8 cellular contexts compared by ENCODE assay signal in genomic region chr1:46197551-46198025, GRCh38. TPM values are rescaled to one million over a fixed set of nuclear protein-coding genes. Genes with fewer than 3 reads are reported as not detected.
A peak's percentile ranks its signal among the peaks of the same experiment; 100 is the strongest.
DNase-seq lines count a peak whose midpoint lies in the region; ATAC-seq and TF ChIP-seq lines count a peak whose summit lies in the region.

No MANE protein-coding gene starts in this region.

- H2BK5ac ChIP-seq in IMR-90 (ENCODE audit: low read depth, low read length, poor library complexity, severe bottlenecking), result peak overlapping the region; percentile 47

- H4K91ac ChIP-seq in IMR-90 (ENCODE audit: insufficient read depth, low read depth, low read length), result peak overlapping the region; percentile 98

- H3K79me1 ChIP-seq in IMR-90 (ENCODE audit: low read depth in 1 of 2, low read length in 2 of 2), result peaks cover 14 to 45% of the 10 kb centered on the region in 2 experiments

- no peaks in the 10 kb centered on the region for H3K9me3 ChIP-seq in BLaER1
- H3K9me3 ChIP-seq in IMR-90 (ENCODE audit: control insufficient read depth, insufficient read depth, low read length), result no peaks in the 10 kb centered on the region

- peak overlapping the region; percentile 98 for H2AFZ ChIP-seq in IMR-90 (replicated peaks; ENCODE audit: low read length, poor library complexity)

- peak overlapping the region; percentile 87 for H2AK5ac ChIP-seq in IMR-90 (ENCODE audit: low read depth, low read length)

- no peaks in the 10 kb centered on the region for H3K27me3 ChIP-seq in BLaER1
- H3K27me3 ChIP-seq in IMR-90 (ENCODE audit: control insufficient read depth, insufficient read depth, low read length), result no peaks in the 10 kb centered on the region

- ATAC-seq in IMR-90 (ENCODE audit: low read depth) (peak; percentile 32), natural killer cell (no peak), HG03039 (IDR thresholded peaks at IDR 0.05; ENCODE audit: unreplicated experiment) (no peak)

- no peak for TF ChIP-seq POLR2A in IMR-90 (IDR thresholded peaks at IDR 0.05; ENCODE audit: low read depth, low read length)

- peak overlapping the region; percentile 42; the same call in 1 of the 3 replicates for H2BK15ac ChIP-seq in IMR-90 (ENCODE audit: low read depth, low read length)

- H3K4me3 ChIP-seq in BLaER1, result peak overlapping the region; percentile 83
- peak overlapping the region; percentile 72 for H3K4me3 ChIP-seq in IMR-90 (ENCODE audit: insufficient read depth, low read depth, low read length)

- peak overlapping the region; percentile 86 for H3K4ac ChIP-seq in IMR-90 (ENCODE audit: low read depth, low read length)

- peak overlapping the region; percentile 90 for H4K5ac ChIP-seq in IMR-90 (ENCODE audit: low read depth, low read length)

- peak overlapping the region; percentile 82 for H3K4me3 Mint-ChIP-seq in dendritic cell treated with granulocyte-macrophage colony-stimulating factor and Interleukin-4, amounts not matched to agents 40 ng/mL and 50 ng/mL, for 4 days
- peak overlapping the region; percentile 73 for H3K4me3 Mint-ChIP-seq in natural killer cell

- H3K27me3 Mint-ChIP-seq in dendritic cell treated with granulocyte-macrophage colony-stimulating factor and Interleukin-4, amounts not matched to agents 40 ng/mL and 50 ng/mL, for 4 days, result peaks cover under 1% of the 10 kb centered on the region
- peaks cover 0 to under 1% of the 10 kb centered on the region in 2 donors for H3K27me3 Mint-ChIP-seq in natural killer cell (ENCODE audit: low read depth in 2 of 2)

- H3K36me3 ChIP-seq in BLaER1 (peaks cover 35% of the 10 kb centered on the region), IMR-90 (ENCODE audit: control insufficient read depth, insufficient read depth, low read length) (peaks cover 22% of the 10 kb centered on the region)

- H3K27ac ChIP-seq in BLaER1 (peak overlapping the region; percentile 89), IMR-90 (ENCODE audit: insufficient read depth, low read length) (peak overlapping the region; percentile 74)

- DNase-seq in IMR-90, result no peak
- no peak for DNase-seq in natural killer cell
- no peak for DNase-seq in NCI-H1436 treated with DMSO at 0.1 percent for 48 hours (lab: John Stamatoyannopoulos, UW)
- DNase-seq in SHP77 (lab: John Stamatoyannopoulos, UW), result no peak
- no peak for DNase-seq in activated effector memory CD4-positive, alpha-beta T cell treated with Interleukin-2 at 50 U/mL for 16 hours

- peak overlapping the region; percentile 97 for H3K14ac ChIP-seq in IMR-90 (replicated peaks; ENCODE audit: low read depth, low read length)

- peaks cover 33% of the 10 kb centered on the region for H3K36me3 Mint-ChIP-seq in dendritic cell treated with granulocyte-macrophage colony-stimulating factor and Interleukin-4, amounts not matched to agents 40 ng/mL and 50 ng/mL, for 4 days (ENCODE audit: low read depth)
- H3K36me3 Mint-ChIP-seq in natural killer cell, result no peaks in the 10 kb centered on the region

- H3K23ac ChIP-seq in IMR-90 (ENCODE audit: low read depth, low read length), result peak overlapping the region; percentile 80

- peak overlapping the region; percentile 82 for H3K56ac ChIP-seq in IMR-90 (ENCODE audit: extremely low read depth, insufficient read depth, low read length)

- H3K9ac ChIP-seq in BLaER1, result peak overlapping the region; percentile 89
- H3K9ac ChIP-seq in IMR-90 (ENCODE audit: low read depth, low read length), result peak overlapping the region; percentile 81

- H2BK20ac ChIP-seq in IMR-90 (ENCODE audit: low read depth, low read length), result peak overlapping the region; percentile 49; the same call in 1 of the 2 replicates

- no CpG with 5 or more reads among the region's 9 CpGs for WGBS in IMR-90 (ENCODE audit: extremely low coverage in 2 of 2, insufficient read length in 1 of 2), 2 experiments

- POLR2A ChIA-PET in IMR-90 (lab: Charles Lee; ENCODE audit: unreplicated experiment), result interaction anchor here (0.6 to 1.1 kb wide), 2 partner anchors 65 to 70 kb away, joined by 3 read pairs; partner anchors contain the start of gene PIK3R3

- CTCF ChIA-PET in IMR-90 (lab: Yijun Ruan, JAX), result interaction anchor here (1.6 kb wide), 1 partner anchor 18 kb away, joined by 4 read pairs; no protein-coding TSS in a partner anchor

- peak overlapping the region; percentile 93 for H3K4me2 ChIP-seq in BLaER1
- peak overlapping the region; percentile 93 for H3K4me2 ChIP-seq in IMR-90 (ENCODE audit: low read depth, low read length)

- H4K20me1 ChIP-seq in BLaER1 (no peaks in the 10 kb centered on the region), IMR-90 (ENCODE audit: insufficient read depth, low read length) (no peaks in the 10 kb centered on the region)

- TF ChIP-seq RAD21 in IMR-90 (IDR thresholded peaks at IDR 0.05; ENCODE audit: low read length), result no peak

- dilution Hi-C loops in IMR-90 (cut with HindIII; ENCODE audit: low sequenced_read_pairs, unreplicated experiment), result loop anchor here (25.0 kb wide), 1 partner anchor 160 kb away; no protein-coding TSS in a partner anchor

- TF ChIP-seq CTCF in IMR-90 (conservative IDR thresholded peaks at IDR 0.05; ENCODE audit: low read depth, low read length), result no peak
- TF ChIP-seq CTCF in natural killer cell (IDR thresholded peaks at IDR 0.05), result no peak

- peak overlapping the region; percentile 100 for H2AK9ac ChIP-seq in IMR-90 (replicated peaks; ENCODE audit: low read depth, low read length, poor library complexity)

- BruUV-seq in IMR-90 (replicated peaks; lab: Mats Ljungman, UMichigan), result no TSS peak

- peaks cover 10% of the 10 kb centered on the region for H3K9me1 ChIP-seq in IMR-90 (ENCODE audit: insufficient read depth, low read length)

- intact Hi-C loops in IMR-90 (cut with micrococcal nuclease), result no loop called here
- intact Hi-C loops in dendritic cell treated with granulocyte-macrophage colony-stimulating factor and Interleukin-4, amounts not matched to agents 40 ng/mL and 50 ng/mL, for 4 days (cut with micrococcal nuclease), result no loop called here
- intact Hi-C loops in natural killer cell (cut with micrococcal nuclease), result no loop called here

- H3K9me3 Mint-ChIP-seq in dendritic cell treated with granulocyte-macrophage colony-stimulating factor and Interleukin-4, amounts not matched to agents 40 ng/mL and 50 ng/mL, for 4 days, result no peaks in the 10 kb centered on the region
- no peaks in the 10 kb centered on the region for H3K9me3 Mint-ChIP-seq in natural killer cell

- peak overlapping the region; percentile 95 to 98 for H4K8ac ChIP-seq in IMR-90 (ENCODE audit: low read depth in 2 of 2, low read length in 2 of 2)

- H3K18ac ChIP-seq in IMR-90 (ENCODE audit: low read depth, low read length), result peak overlapping the region; percentile 52

- peaks cover 30% of the 10 kb centered on the region for H3K4me1 Mint-ChIP-seq in dendritic cell treated with granulocyte-macrophage colony-stimulating factor and Interleukin-4, amounts not matched to agents 40 ng/mL and 50 ng/mL, for 4 days (ENCODE audit: low read depth)
- peaks cover under 1 to 16% of the 10 kb centered on the region in 2 donors for H3K4me1 Mint-ChIP-seq in natural killer cell

- H2BK120ac ChIP-seq in IMR-90 (ENCODE audit: low read depth, low read length), result peak overlapping the region; percentile 68

- peak overlapping the region; percentile 76 for H3K27ac Mint-ChIP-seq in dendritic cell treated with granulocyte-macrophage colony-stimulating factor and Interleukin-4, amounts not matched to agents 40 ng/mL and 50 ng/mL, for 4 days
- H3K27ac Mint-ChIP-seq in natural killer cell, result peak overlapping the region in 1 of 2 donors; percentile 68

- H3K4me1 ChIP-seq in BLaER1 (peaks cover 40% of the 10 kb centered on the region), IMR-90 (ENCODE audit: control insufficient read depth, insufficient read depth, low read length) (peaks cover 4% of the 10 kb centered on the region; the same call in 1 of the 2 replicates)

- in situ Hi-C loops in IMR-90 (cut with MboI; ENCODE audit: low sequenced_read_pairs), result no loop called here

TF ChIP-seq in IMR-90, 13 proteins besides CTCF, POLR2A, EP300 and RAD21:
- TF ChIP-seq MAFK (IDR thresholded peaks at IDR 0.05; ENCODE audit: low read depth, low read length) (no peak), RCOR1 (IDR thresholded peaks at IDR 0.05; ENCODE audit: insufficient replicate concordance, low read length) (peak; percentile 65)

RNA-seq across cellular contexts. Expression of gene POMGNT1, which starts 0.6 kb away (rescaled TPM):
- 45.3 and 54.8 TPM in 2 replicates for total RNA-seq in IMR-90 (2012; rRNA removed)
- 65.3 and 65.8 TPM in 2 replicates for polyA plus RNA-seq in IMR-90 (2012; rRNA removed)
- polyA plus RNA-seq in IMR-90 (2012; cell fraction: cytosol; rRNA removed), result 44.6 and 61.9 TPM in 2 replicates
- 135 and 140 TPM in 2 replicates for polyA plus RNA-seq in IMR-90 (2012; cell fraction: nucleus; rRNA removed; ENCODE audit: low replicate concordance)
- total RNA-seq in natural killer cell, result 10 to 100 TPM; 35.8 to 51.3 (median 47.0) TPM

RNA-seq across cellular contexts. Expression of gene LURAP1, which starts 5.5 kb away (rescaled TPM):
- total RNA-seq in IMR-90 (2012; rRNA removed) (2.5 TPM in 2 replicates), natural killer cell (not detected)
- polyA plus RNA-seq in IMR-90 (2012; rRNA removed), result 2.5 and 2.9 TPM in 2 replicates
- polyA plus RNA-seq in IMR-90 (2012; cell fraction: cytosol; rRNA removed), result 2.5 and 4.7 TPM in 2 replicates
- polyA plus RNA-seq in IMR-90 (2012; cell fraction: nucleus; rRNA removed; ENCODE audit: low replicate concordance), result 3.3 and 3.6 TPM in 2 replicates

RNA-seq across cellular contexts. Expression of gene P3R3URF, which starts 21.3 kb away (rescaled TPM):
- total RNA-seq in IMR-90 (2012; rRNA removed), result not detected in 2 replicates
- not detected in 2 replicates for polyA plus RNA-seq in IMR-90 (2012; rRNA removed)
- not detected in 2 replicates for polyA plus RNA-seq in IMR-90 (2012; cell fraction: cytosol; rRNA removed)
- not detected in 2 replicates for polyA plus RNA-seq in IMR-90 (2012; cell fraction: nucleus; rRNA removed; ENCODE audit: low replicate concordance)
- not detected for total RNA-seq in natural killer cell

RNA-seq across cellular contexts. Expression of gene TSPAN1, which starts 22.7 kb away (rescaled TPM):
- total RNA-seq in IMR-90 (2012; rRNA removed), result 0.18 TPM in 1 of 2 replicates, not detected in the other
- 0.82 and 0.89 TPM in 2 replicates for polyA plus RNA-seq in IMR-90 (2012; rRNA removed)
- 0.08 and 0.44 TPM in 2 replicates for polyA plus RNA-seq in IMR-90 (2012; cell fraction: cytosol; rRNA removed)
- polyA plus RNA-seq in IMR-90 (2012; cell fraction: nucleus; rRNA removed; ENCODE audit: low replicate concordance), result 0.55 and 1.1 TPM in 2 replicates
- not detected for total RNA-seq in natural killer cell

RNA-seq across cellular contexts. Expression of gene RAD54L, which starts 50.0 kb away (rescaled TPM):
- total RNA-seq in IMR-90 (2012; rRNA removed), result 4.7 and 4.8 TPM in 2 replicates
- polyA plus RNA-seq in IMR-90 (2012; rRNA removed), result 10.6 and 10.7 TPM in 2 replicates
- polyA plus RNA-seq in IMR-90 (2012; cell fraction: cytosol; rRNA removed), result 4.1 and 9.9 TPM in 2 replicates
- polyA plus RNA-seq in IMR-90 (2012; cell fraction: nucleus; rRNA removed; ENCODE audit: low replicate concordance), result 20.5 and 33.8 TPM in 2 replicates
- 1 to 10 TPM; 1.8 to 2.3 (median 1.8) TPM for total RNA-seq in natural killer cell
